In genomic region chr2:217249086-217249485, GRCh38 we compare ENCODE assay signal across 11 cellular contexts.
A peak's percentile ranks its signal among the peaks of the same experiment; 100 is the strongest.
DNase-seq lines count a peak whose midpoint lies in the region; ATAC-seq and TF ChIP-seq lines count a peak whose summit lies in the region.
"Had no signal": no experiment of that assay in that cellular context is flagged by ENCODE, and none has a peak within 500 bp of the region (broad histone marks: within the 10 kb centered on the region; RNA-seq: fewer than 3 reads in every experiment).

No MANE protein-coding gene starts in this region.

- H3K27ac ChIP-seq in SK-N-MC (0 out of 2 replicates have a peak overlapping the region, but pooled peaks have one; percentile 46), esophagus squamous epithelium (peak overlapping the region; percentile 58 to 85 (median 80)), prostate gland (peak overlapping the region; percentile 61 to 81), upper lobe of right lung (peak overlapping the region; percentile 68)
- H3K27ac ChIP-seq: pancreas had no signal

- intact Hi-C loops in esophagus squamous epithelium (cut with DNase I), result no loop called here
- intact Hi-C loops in prostate gland (cut with DNase I), result loop anchor here (2.0 to 5.0 kb wide), 3 partner anchors 62 to 554 kb away; partner anchors contain the start of gene IGFBP5
- intact Hi-C loops in upper lobe of right lung (cut with DNase I), result no loop called here

- H3K27me3 ChIP-seq in esophagus squamous epithelium (peaks cover 0 to 27% (median 0%) of the 10 kb centered on the region in 4 donors), prostate gland (replicated peaks; ENCODE audit: insufficient read depth) (no peaks in the 10 kb centered on the region), upper lobe of right lung (no peaks in the 10 kb centered on the region)
- H3K27me3 ChIP-seq: pancreas had no signal

- H3K4me3 ChIP-seq in SK-N-MC (no peak overlapping the region), esophagus squamous epithelium (no peak overlapping the region), prostate gland (no peak overlapping the region), upper lobe of right lung (no peak overlapping the region)
- H3K4me3 ChIP-seq: pancreas had no signal

- ATAC-seq in upper lobe of right lung (no peak), HG02798 (IDR thresholded peaks at IDR 0.05; ENCODE audit: poor library complexity, unreplicated experiment) (no peak)

- H3K9ac ChIP-seq in SK-N-MC (ENCODE audit: insufficient read length), result no peak overlapping the region

- WGBS in esophagus squamous epithelium, 2 donors, result 57 to 71% methylated on average over 4 of the region's 4 CpGs
- whole genome bisulfite sequencing in prostate gland, result 38% methylated on average over 4 of the region's 4 CpGs

- H3K36me3 ChIP-seq in SK-N-MC (ENCODE audit: insufficient read depth, low read length) (no peaks in the 10 kb centered on the region), esophagus squamous epithelium (no peaks in the 10 kb centered on the region), prostate gland (no peaks in the 10 kb centered on the region), upper lobe of right lung (no peaks in the 10 kb centered on the region)
- H3K36me3 ChIP-seq: pancreas had no signal

- TF ChIP-seq CTCF in esophagus squamous epithelium (IDR thresholded peaks at IDR 0.05), result no peak
- TF ChIP-seq CTCF in prostate gland (IDR thresholded peaks at IDR 0.05), result no peak
- TF ChIP-seq CTCF in upper lobe of right lung (IDR thresholded peaks at IDR 0.05), result no peak

- TF ChIP-seq POLR2A in esophagus squamous epithelium (IDR thresholded peaks at IDR 0.05) (no peak), prostate gland (IDR thresholded peaks at IDR 0.05) (no peak)

- H3K4me1 ChIP-seq in esophagus squamous epithelium (peaks cover 5 to 47% (median 16%) of the 10 kb centered on the region in 3 donors), prostate gland (replicated peaks) (peaks cover 8% of the 10 kb centered on the region), upper lobe of right lung (peaks cover 19% of the 10 kb centered on the region)
- H3K4me1 ChIP-seq: pancreas had no signal

- H3K9me3 ChIP-seq in SK-N-MC (ENCODE audit: low read depth, low read length), result no peaks in the 10 kb centered on the region
- no peaks in the 10 kb centered on the region for H3K9me3 ChIP-seq in esophagus squamous epithelium
- H3K9me3 ChIP-seq in prostate gland, result no peaks in the 10 kb centered on the region
- H3K9me3 ChIP-seq in upper lobe of right lung, result no peaks in the 10 kb centered on the region
- H3K9me3 ChIP-seq: pancreas had no signal

- DNase-seq in SK-N-MC (ENCODE audit: low read depth, low spot score), result no peak
- DNase-seq in esophagus squamous epithelium (lab: John Stamatoyannopoulos, UW), result no peak
- DNase-seq in prostate gland (ENCODE audit: low spot score), result no peak
- no peak for DNase-seq in upper lobe of right lung
- DNase-seq in pons (ENCODE audit: low spot score), result no peak
- DNase-seq in NCI-H2196 (lab: John Stamatoyannopoulos, UW; ENCODE audit: unreplicated experiment), result no peak
- DNase-seq: activated gamma-delta T cell; cortex of kidney; stimulated activated naive CD4-positive, alpha-beta T cell treated with Interleukin-2 at 50 U/mL for 16 hours had no signal
